Comparison of ENCODE assay signal across 12 cellular contexts in the genomic region with DNA sequence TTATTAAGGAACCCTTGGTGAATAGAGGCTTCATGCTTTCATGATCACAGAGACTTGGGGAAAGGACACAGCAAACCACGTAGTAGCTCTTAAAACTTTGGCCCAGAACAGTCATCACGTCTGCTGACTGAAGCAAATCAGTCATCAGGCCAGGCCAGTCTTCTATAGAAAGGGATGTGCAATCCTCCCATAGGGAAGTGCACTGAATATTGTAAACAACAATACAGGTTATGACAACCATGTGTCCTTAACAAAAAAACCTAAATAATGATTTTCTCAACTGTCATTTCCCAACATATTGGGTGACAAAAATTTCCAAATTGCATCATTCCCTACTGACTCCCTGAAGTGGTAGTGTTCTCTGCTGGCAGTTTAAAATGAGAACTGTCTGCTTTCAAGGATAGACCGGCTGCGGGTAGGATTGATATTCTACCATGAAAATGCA.
DNase-seq lines count a peak whose midpoint lies in the region; ATAC-seq, FAIRE-seq and TF ChIP-seq lines count a peak whose summit lies in the region.
"Had no signal": no experiment of that assay in that cellular context is flagged by ENCODE, and none has a peak within 500 bp of the region (broad histone marks: within the 10 kb centered on the region; RNA-seq: fewer than 3 reads in every experiment).

No MANE protein-coding gene starts in this region.

- no peak for TF ChIP-seq CTCF in GM12878 (IDR thresholded peaks at IDR 0.05 in 2 of 3, conservative IDR thresholded peaks at IDR 0.05 in 1 of 3; ENCODE audit: control insufficient read depth in 2 of 3, extremely low read depth in 1 of 3, insufficient read depth in 1 of 3, low read depth in 3 of 3, low read length in 3 of 3)

- POLR2A ChIA-PET in GM12878 (lab: Charles Lee), result interaction anchor here (1.5 kb wide), 1 partner anchor 388 kb away, joined by 5 read pairs; the partner anchor contains the start of gene CITED2

- H3K4ac ChIP-seq in neuronal stem cell (ENCODE audit: low read length), result no peak overlapping the region

- no peaks in the 10 kb centered on the region for H3K9me3 Mint-ChIP-seq in activated T-cell treated with anti-CD3 and anti-CD28 coated beads, Interleukin-2, amount 50 U/mL, for 4 hours

- TF ChIP-seq EP300 in GM12878 (IDR thresholded peaks at IDR 0.05; ENCODE audit: borderline replicate concordance in 1 of 2, control insufficient read depth in 1 of 2, low read depth in 2 of 2, low read length in 2 of 2), result no peak

- H2AK5ac ChIP-seq in neuronal stem cell (ENCODE audit: low read depth, low read length), result no peak overlapping the region

- H4K20me1 ChIP-seq in GM12878 (ENCODE audit: control insufficient read depth, insufficient read depth), result no peaks in the 10 kb centered on the region

- no peaks in the 10 kb centered on the region for H3K36me3 ChIP-seq in GM12878 (ENCODE audit: control insufficient read depth in 2 of 2, insufficient read depth in 2 of 2, low read length in 1 of 2)
- H3K36me3 ChIP-seq in neuronal stem cell (replicated peaks in 1 of 2; ENCODE audit: control insufficient read depth in 2 of 2, insufficient read depth in 2 of 2, low read length in 2 of 2), result no peaks in the 10 kb centered on the region
- H3K36me3 ChIP-seq: HAP-1, thoracic aorta had no signal

- TF ChIP-seq POLR2A in GM12878 (IDR thresholded peaks at IDR 0.05; ENCODE audit: low read depth, low read length), result no peak

- intact Hi-C loops in GM12878 (cut with micrococcal nuclease; ENCODE audit: unreplicated experiment), result no loop called here

- H3K4me1 ChIP-seq in GM12878 (ENCODE audit: control insufficient read depth, insufficient read depth, low read length) (peaks cover 9% of the 10 kb centered on the region; the same call in 1 of the 2 replicates), neuronal stem cell (ENCODE audit: control insufficient read depth in 2 of 2, insufficient read depth in 1 of 2, low read depth in 1 of 2, low read length in 2 of 2) (peaks cover 7 to 9% of the 10 kb centered on the region in 2 donors)
- H3K4me1 ChIP-seq: HAP-1 had no signal

- no peak overlapping the region; the same call in 1 of the 2 replicates for H2AFZ ChIP-seq in GM12878 (ENCODE audit: control insufficient read depth, low read depth, low read length)
- H2AFZ ChIP-seq in neuronal stem cell (ENCODE audit: low read length), result peak overlapping the region; percentile 52

- in situ Hi-C loops in GM12878 (cut with MboI), result no loop called here

- H3K79me1 ChIP-seq in neuronal stem cell (ENCODE audit: low read depth, low read length), result no peaks in the 10 kb centered on the region

- FAIRE-seq in GM12878 (lab: Jason Lieb, UNC), result peak; percentile 81

- no peak overlapping the region for H3K4me3 Mint-ChIP-seq in activated T-cell treated with anti-CD3 and anti-CD28 coated beads, Interleukin-2, amount 50 U/mL, for 4 hours

- no peak overlapping the region for H3K18ac ChIP-seq in neuronal stem cell (ENCODE audit: low read length)

- H3K79me2 ChIP-seq in GM12878 (ENCODE audit: control insufficient read depth, insufficient read depth, low read length), result no peaks in the 10 kb centered on the region

- H3K27me3 ChIP-seq in GM12878 (replicated peaks in 1 of 2; ENCODE audit: control insufficient read depth in 2 of 2, insufficient read depth in 2 of 2, low read length in 1 of 2) (no peaks in the 10 kb centered on the region), neuronal stem cell (ENCODE audit: control insufficient read depth in 3 of 3, insufficient read depth in 3 of 3, low read depth in 1 of 3, low read length in 3 of 3) (no peaks in the 10 kb centered on the region)

- DNase-seq in GM12878 (ENCODE audit: low read depth, low spot score) (peak; percentile 38), neuronal stem cell (ENCODE audit: low spot score) (no peak), substantia nigra (lab: John Stamatoyannopoulos, UW) (no peak)
- DNase-seq in activated T-cell treated with anti-CD3 and anti-CD28 coated beads, Interleukin-2, amount 50 U/mL, for 4 hours, result no peak
- no peak for DNase-seq in NK-92 treated with Interleukin-12 subunit alpha and Interleukin-12 subunit beta, amount 100 ng/mL, for 24 hours (lab: John Stamatoyannopoulos, UW)
- DNase-seq: NCI-H2171 had no signal

- peaks cover 4% of the 10 kb centered on the region for H3K27me3 Mint-ChIP-seq in activated T-cell treated with anti-CD3 and anti-CD28 coated beads, Interleukin-2, amount 50 U/mL, for 4 hours (ENCODE audit: low read depth)

- no peak overlapping the region for H3K27ac ChIP-seq in GM12878 (ENCODE audit: control insufficient read depth, insufficient read depth)
- no peak overlapping the region for H3K27ac ChIP-seq in neuronal stem cell (replicated peaks; ENCODE audit: low read length)
- no peak overlapping the region for H3K27ac ChIP-seq in substantia nigra (ENCODE audit: low read depth, low read length, poor library complexity, severe bottlenecking)
- H3K27ac ChIP-seq: thoracic aorta had no signal

- H2BK12ac ChIP-seq in neuronal stem cell (ENCODE audit: low read length), result no peak overlapping the region

- CTCF ChIA-PET in GM12878 (lab: Yijun Ruan, JAX), result interaction anchor here (0.6 to 2.1 kb wide), 2 partner anchors 54 to 393 kb away, joined by 3 to 6 read pairs; no protein-coding TSS in a partner anchor

- H3K4me3 ChIP-seq in GM12878, result no peak overlapping the region
- H3K4me3 ChIP-seq in neuronal stem cell (ENCODE audit: low read length in 2 of 2), result no peak overlapping the region
- H3K4me3 ChIP-seq: HAP-1, thoracic aorta had no signal

- H3K4me1 Mint-ChIP-seq in activated T-cell treated with anti-CD3 and anti-CD28 coated beads, Interleukin-2, amount 50 U/mL, for 4 hours (ENCODE audit: low read depth), result peaks cover 9% of the 10 kb centered on the region

- H3K9me3 ChIP-seq in GM12878 (replicated peaks; ENCODE audit: control insufficient read depth, insufficient read depth, low read length), result no peaks in the 10 kb centered on the region
- H3K9me3 ChIP-seq in neuronal stem cell (replicated peaks in 1 of 2; ENCODE audit: control insufficient read depth in 2 of 2, insufficient read depth in 1 of 2, low read depth in 1 of 2, low read length in 2 of 2), result no peaks in the 10 kb centered on the region
- H3K9me3 ChIP-seq: HAP-1, thoracic aorta had no signal

- H2BK5ac ChIP-seq in neuronal stem cell (ENCODE audit: low read length), result no peak overlapping the region

- no peak overlapping the region for H3K14ac ChIP-seq in neuronal stem cell (ENCODE audit: low read length)

- SMC1A ChIA-PET in GM12878 (lab: Charles Lee; ENCODE audit: uncharacterized antibody, unreplicated experiment), result interaction anchor here (0.7 to 2.0 kb wide), 10 partner anchors 9 to 387 kb away, joined by 3 to 9 read pairs (median 4); partner anchors contain the start of gene CITED2

- TF ChIP-seq RAD21 in GM12878 (IDR thresholded peaks at IDR 0.05; ENCODE audit: insufficient read depth, low read depth, low read length), result no peak

- peak; percentile 39 for ATAC-seq in GM18907 (IDR thresholded peaks at IDR 0.05; ENCODE audit: unreplicated experiment)
- peak; percentile 48 for ATAC-seq in HG03342 (IDR thresholded peaks at IDR 0.05; ENCODE audit: unreplicated experiment)
- ATAC-seq in GM12878, result peak; percentile 76
- ATAC-seq in activated T-cell treated with anti-CD3 and anti-CD28 coated beads, Interleukin-2, amount 50 U/mL, for 4 hours, result no peak
- no peak for ATAC-seq in GM21367 (IDR thresholded peaks at IDR 0.05; ENCODE audit: unreplicated experiment)
- ATAC-seq: sciatic nerve had no signal

- no peaks in the 10 kb centered on the region for H3K36me3 Mint-ChIP-seq in activated T-cell treated with anti-CD3 and anti-CD28 coated beads, Interleukin-2, amount 50 U/mL, for 4 hours (ENCODE audit: insufficient read depth)

- no peak overlapping the region for H4K91ac ChIP-seq in neuronal stem cell (ENCODE audit: low read depth, low read length, poor library complexity)

- no peak overlapping the region for H4K8ac ChIP-seq in neuronal stem cell (ENCODE audit: low read depth, low read length)

- H2BK120ac ChIP-seq in neuronal stem cell (ENCODE audit: low read depth, low read length), result no peak overlapping the region

- RAD21 ChIA-PET in GM12878 (lab: Charles Lee; ENCODE audit: unreplicated experiment), result interaction anchor here (0.9 to 2.4 kb wide), 4 partner anchors 40 to 142 kb away, joined by 3 to 6 read pairs (median 4); no protein-coding TSS in a partner anchor

- WGBS in GM12878 (ENCODE audit: insufficient coverage, insufficient replicate concordance, low lambda C conversion rate, missing lambda C conversion rate), result 37% methylated on average over 4 of the region's 4 CpGs
- no CpG with 5 or more reads among the region's 4 CpGs for WGBS in neuronal stem cell (ENCODE audit: extremely low coverage in 2 of 2, insufficient read length in 2 of 2, insufficient replicate concordance in 1 of 2), 2 donors

- H2BK15ac ChIP-seq in neuronal stem cell (ENCODE audit: low read length), result no peak overlapping the region

- H3K4me2 ChIP-seq in GM12878 (ENCODE audit: control insufficient read depth, insufficient read depth) (no peak overlapping the region), neuronal stem cell (ENCODE audit: insufficient read depth, low read length, poor library complexity, severe bottlenecking) (no peak overlapping the region)

- no peak overlapping the region for H3K9ac ChIP-seq in GM12878 (ENCODE audit: control insufficient read depth, insufficient read depth, low read length)
- H3K9ac ChIP-seq in neuronal stem cell (ENCODE audit: low read depth, low read length, poor library complexity), result no peak overlapping the region

- BruUV-seq in GM12878 (replicated peaks; lab: Mats Ljungman, UMichigan), result no TSS peak

- H3K23ac ChIP-seq in neuronal stem cell (ENCODE audit: low read depth, low read length, poor library complexity), result no peak overlapping the region

TF ChIP-seq in GM12878, 131 proteins besides CTCF, POLR2A, EP300 and RAD21 (continues in another document):
- TF ChIP-seq IKZF2 (IDR thresholded peaks at IDR 0.05) (peak; percentile 19 to 33; a peak in 2 of 4 replicates), CREB1 (IDR thresholded peaks at IDR 0.05; ENCODE audit: low read depth) (0 out of 2 replicates have a peak, but pooled peaks have one; percentile 34), KLF5 (IDR thresholded peaks at IDR 0.05; ENCODE audit: partially characterized antibody) (no peak), PAX5 (IDR thresholded peaks at IDR 0.05; ENCODE audit: borderline replicate concordance, low read depth, low read length) (peak; percentile 48; the same call in 1 of the 2 replicates), TCF7 (IDR thresholded peaks at IDR 0.05; ENCODE audit: borderline replicate concordance) (peak; percentile 57; the same call in 1 of the 2 replicates)

Comparison
In these comparisons a context has a peak if more than half of its experiments do, and no peak if none do; other contexts are left out.
1. ATAC-seq: peak in GM18907 (single experiment), HG03342 (single experiment) and GM12878 (single experiment); none in activated T-cell treated with anti-CD3 and anti-CD28 coated beads, Interleukin-2, amount 50 U/mL, for 4 hours (0 of 2) and GM21367 (single experiment).